Comparison of ENCODE assay signal across 16 cellular contexts in genomic region chr2:22002066-22002465, GRCh38.
A peak's percentile ranks its signal among the peaks of the same experiment; 100 is the strongest.
DNase-seq lines count a peak whose midpoint lies in the region; ATAC-seq and TF ChIP-seq lines count a peak whose summit lies in the region.
"Had no signal": no experiment of that assay in that cellular context is flagged by ENCODE, and none has a peak within 500 bp of the region (broad histone marks: within the 10 kb centered on the region; RNA-seq: fewer than 3 reads in every experiment).

No MANE protein-coding gene starts in this region.

- H3K9me2 ChIP-seq in Karpas-422 (replicated peaks; ENCODE audit: insufficient read depth, low read length), result no peaks in the 10 kb centered on the region

- no peaks in the 10 kb centered on the region for H3K27me3 ChIP-seq in Karpas-422 (ENCODE audit: low read length)
- H3K27me3 ChIP-seq: BE2C had no signal

- no peak overlapping the region for H3K27ac ChIP-seq in Karpas-422 (ENCODE audit: low read length)
- H3K27ac ChIP-seq: A549, C4-2B had no signal

- H3K36me3 ChIP-seq in Karpas-422 (ENCODE audit: insufficient read depth, low read length), result no peaks in the 10 kb centered on the region
- H3K36me3 ChIP-seq: BE2C had no signal

- no peak overlapping the region for H3K4me2 ChIP-seq in Karpas-422 (ENCODE audit: low read depth, low read length, poor library complexity, severe bottlenecking)
- H3K4me2 ChIP-seq: A549 had no signal

- CTCF ChIA-PET in GM10248 (lab: Yijun Ruan, JAX), result no interaction called here

- no peak overlapping the region for H2AFZ ChIP-seq in Karpas-422 (ENCODE audit: low read length)

- ATAC-seq in GM21526 (IDR thresholded peaks at IDR 0.05; ENCODE audit: low FRiP score, unreplicated experiment), result no peak
- ATAC-seq: A549, GM12878 had no signal

- H4K20me1 ChIP-seq in Karpas-422 (ENCODE audit: insufficient read depth, low read depth, low read length), result no peaks in the 10 kb centered on the region

- POLR2A ChIA-PET in GM10248 (lab: Yijun Ruan, JAX), result no interaction called here

- H3K4me3 ChIP-seq in Karpas-422 (ENCODE audit: low read length), result no peak overlapping the region
- H3K4me3 ChIP-seq: A549, GM12878 had no signal

- H3K9me3 ChIP-seq in Karpas-422 (ENCODE audit: low read length), result no peaks in the 10 kb centered on the region
- H3K9me3 ChIP-seq: A549, BE2C had no signal

- H3K9ac ChIP-seq in Karpas-422 (ENCODE audit: low read length), result no peak overlapping the region

- TF ChIP-seq CTCF in GM10248 (IDR thresholded peaks at IDR 0.05; ENCODE audit: control extremely low read depth, extremely low read depth, low read depth, missing control alignments), result no peak

- DNase-seq in ELR (ENCODE audit: low read depth) (peak; percentile 0), Karpas-422 (peak; percentile 11), amniotic epithelial cell (ENCODE audit: low read depth) (peak; percentile 7), renal cortical epithelial cell (ENCODE audit: low read depth) (peak; percentile 2), islet precursor cell (no peak), NCI-H524 treated with DMSO at 0.1 percent for 48 hours (lab: John Stamatoyannopoulos, UW) (no peak), GM10248 (ENCODE audit: extremely low spot score) (no peak)
- DNase-seq: BE2C; CD4-positive, alpha-beta memory T cell; DMS79; HCEC 1CT; HFFc6 had no signal

- H3K79me2 ChIP-seq in Karpas-422 (ENCODE audit: low read length), result no peaks in the 10 kb centered on the region

- H3K4me1 ChIP-seq in Karpas-422 (ENCODE audit: low read length), result no peaks in the 10 kb centered on the region
- H3K4me1 ChIP-seq: A549, BE2C had no signal

Comparison
In these comparisons a context has a peak if more than half of its experiments do, and no peak if none do; other contexts are left out.
1. DNase-seq: peak in ELR (single experiment), Karpas-422 (single experiment), amniotic epithelial cell (single experiment) and renal cortical epithelial cell (single experiment); none in islet precursor cell (single experiment), NCI-H524 treated with DMSO at 0.1 percent for 48 hours (single experiment) and GM10248 (single experiment).